Comparison of ENCODE assay signal across 15 cellular contexts in genomic region chr3:4899654-4900236, GRCh38.
DNase-seq lines count a peak whose midpoint lies in the region; ATAC-seq lines count a peak whose summit lies in the region.
"Had no signal": no experiment of that assay in that cellular context is flagged by ENCODE, and none has a peak within 500 bp of the region (broad histone marks: within the 10 kb centered on the region; RNA-seq: fewer than 3 reads in every experiment).

No MANE protein-coding gene starts in this region.

- H3K27ac Mint-ChIP-seq in activated CD4-positive, alpha-beta T cell treated with anti-CD3 and anti-CD28 coated beads for 36 hours = peak overlapping the region; percentile 8
- peak overlapping the region; percentile 39 to 69 for H3K27ac Mint-ChIP-seq in T-cell
- H3K27ac Mint-ChIP-seq: memory B cell had no signal

- no peak overlapping the region for H3K4me3 Mint-ChIP-seq in activated CD4-positive, alpha-beta T cell treated with anti-CD3 and anti-CD28 coated beads for 36 hours
- no peak overlapping the region for H3K4me3 Mint-ChIP-seq in T-cell
- H3K4me3 Mint-ChIP-seq: memory B cell had no signal

- POLR2A ChIA-PET in activated CD4-positive, alpha-beta T cell treated with anti-CD3 and anti-CD28 coated beads for 36 hours (lab: Charles Lee) = no interaction called here
- POLR2A ChIA-PET in T-cell (lab: Charles Lee) = no interaction called here

- peak; percentile 19 for ATAC-seq in activated CD4-positive, alpha-beta T cell treated with anti-CD3 and anti-CD28 coated beads for 36 hours
- ATAC-seq in T-cell (replicated peaks in 1 of 4) = peak in 1 of 4 experiments; percentile 24
- no peak for ATAC-seq in HG02759 (IDR thresholded peaks at IDR 0.05; ENCODE audit: unreplicated experiment)

- intact Hi-C loops in activated CD4-positive, alpha-beta T cell treated with anti-CD3 and anti-CD28 coated beads for 36 hours (cut with DNase I, micrococcal nuclease) = loop anchor here in 1 of 2 experiments (2.0 kb wide), 2 partner anchors 49 to 79 kb away; partner anchors contain the start of gene BHLHE40

- peak overlapping the region; percentile 12 for H3K27ac ChIP-seq in epithelial cell of prostate
- H3K27ac ChIP-seq: brain microvascular endothelial cell, foreskin keratinocyte, neutrophil had no signal

- H3K27me3 Mint-ChIP-seq in activated CD4-positive, alpha-beta T cell treated with anti-CD3 and anti-CD28 coated beads for 36 hours = no peaks in the 10 kb centered on the region
- no peaks in the 10 kb centered on the region for H3K27me3 Mint-ChIP-seq in T-cell
- H3K27me3 Mint-ChIP-seq: memory B cell had no signal

- peaks cover 4% of the 10 kb centered on the region for H3K9me3 Mint-ChIP-seq in activated CD4-positive, alpha-beta T cell treated with anti-CD3 and anti-CD28 coated beads for 36 hours (ENCODE audit: low read depth)
- H3K9me3 Mint-ChIP-seq in T-cell = no peaks in the 10 kb centered on the region
- H3K9me3 Mint-ChIP-seq: memory B cell had no signal

- peaks cover 55% of the 10 kb centered on the region for H3K4me1 Mint-ChIP-seq in activated CD4-positive, alpha-beta T cell treated with anti-CD3 and anti-CD28 coated beads for 36 hours
- peaks cover 31 to 49% (median 35%) of the 10 kb centered on the region in 3 donors for H3K4me1 Mint-ChIP-seq in T-cell

- no peak for DNase-seq in activated CD4-positive, alpha-beta T cell treated with anti-CD3 and anti-CD28 coated beads for 36 hours
- no peak for DNase-seq in activated CD4-positive, alpha-beta T cell treated with anti-CD3 and anti-CD28 coated beads for 1 hour
- DNase-seq in T-cell (no peak), epithelial cell of prostate (ENCODE audit: low read depth, low spot score) (no peak), putamen (ENCODE audit: low spot score) (peak; percentile 41), EL (no peak), AML-193 (lab: John Stamatoyannopoulos, UW) (no peak)
- DNase-seq: activated CD4-positive, CD25-positive, alpha-beta regulatory T cell treated with anti-CD3 and anti-CD28 coated beads, Interleukin-2, amount 50 U/mL, for 72 hours; brain microvascular endothelial cell; effector memory CD4-positive, alpha-beta T cell; foreskin keratinocyte; NCI-H774 had no signal

- CTCF ChIA-PET in activated CD4-positive, alpha-beta T cell treated with anti-CD3 and anti-CD28 coated beads for 36 hours (lab: Charles Lee) = interaction anchor here (0.6 kb wide), 1 partner anchor 168 kb away, joined by 3 read pairs; no protein-coding TSS in a partner anchor
- CTCF ChIA-PET in T-cell (lab: Charles Lee) = no interaction called here

- H3K36me3 Mint-ChIP-seq in activated CD4-positive, alpha-beta T cell treated with anti-CD3 and anti-CD28 coated beads for 36 hours (ENCODE audit: low read depth) = no peaks in the 10 kb centered on the region
- H3K36me3 Mint-ChIP-seq in T-cell = no peaks in the 10 kb centered on the region
- H3K36me3 Mint-ChIP-seq: memory B cell had no signal
